16 cellular contexts compared by ENCODE assay signal in genomic region chr15:81317642-81318017, GRCh38. TPM values are rescaled to one million over a fixed set of nuclear protein-coding genes. Genes with fewer than 3 reads are reported as not detected.
A peak's percentile ranks its signal among the peaks of the same experiment; 100 is the strongest.
DNase-seq lines count a peak whose midpoint lies in the region; ATAC-seq and TF ChIP-seq lines count a peak whose summit lies in the region.
"Had no signal": no experiment of that assay in that cellular context is flagged by ENCODE, and none has a peak within 500 bp of the region (broad histone marks: within the 10 kb centered on the region; RNA-seq: fewer than 3 reads in every experiment).

No MANE protein-coding gene starts in this region.

- H3K9ac ChIP-seq in OCI-LY1 (ENCODE audit: low read length), result no peak overlapping the region; the same call in 1 of the 2 replicates

- no peaks in the 10 kb centered on the region for H3K9me3 ChIP-seq in OCI-LY1 (ENCODE audit: low read length)

- H3K4me2 ChIP-seq in OCI-LY1 (ENCODE audit: low read length), result no peak overlapping the region

- TF ChIP-seq CTCF in OCI-LY1 (IDR thresholded peaks at IDR 0.05; ENCODE audit: low read length) (no peak), mesothelial cell of epicardium (IDR thresholded peaks at IDR 0.05; ENCODE audit: unreplicated experiment) (no peak)

- H3K27me3 ChIP-seq in OCI-LY1 (ENCODE audit: insufficient read depth, low read length), result no peaks in the 10 kb centered on the region

- H3F3A ChIP-seq in OCI-LY1 (ENCODE audit: insufficient read depth, low read length), result no peaks in the 10 kb centered on the region

- H4K20me1 ChIP-seq in OCI-LY1 (ENCODE audit: insufficient read depth, low read length), result no peaks in the 10 kb centered on the region

- H3K9me3 Mint-ChIP-seq in activated naive CD4-positive, alpha-beta T cell treated with anti-CD3 and anti-CD28 coated beads, Interleukin-2, amount 10 ng/mL, durations not matched to agents 7 days and 5 days, result no peaks in the 10 kb centered on the region
- H3K9me3 Mint-ChIP-seq in effector memory CD8-positive, alpha-beta T cell, result no peaks in the 10 kb centered on the region
- H3K9me3 Mint-ChIP-seq in stimulated activated memory B cell treated with anti-CD40 and anti-IgM and Interleukin-4, amounts not matched to agents 10 μg/mL and 1 μg/mL and 100 μg/mL, for 72 hours, result no peaks in the 10 kb centered on the region
- H3K9me3 Mint-ChIP-seq in mesothelial cell of epicardium, result no peaks in the 10 kb centered on the region

- CTCF ChIA-PET in activated naive CD4-positive, alpha-beta T cell treated with anti-CD3 and anti-CD28 coated beads, Interleukin-2, amount 10 ng/mL, durations not matched to agents 7 days and 5 days (lab: Charles Lee), result interaction anchor here (0.7 to 1.3 kb wide), 2 partner anchors 42 to 43 kb away, joined by 3 to 4 read pairs; no protein-coding TSS in a partner anchor

- no peaks in the 10 kb centered on the region for H3K79me2 ChIP-seq in OCI-LY1 (ENCODE audit: insufficient read depth, low read length)

- peaks cover 19% of the 10 kb centered on the region for H3K4me1 ChIP-seq in OCI-LY1 (ENCODE audit: insufficient read depth, low read length, severe bottlenecking)

- no peak overlapping the region for H3K4me3 ChIP-seq in OCI-LY1 (ENCODE audit: low read depth, low read length, poor library complexity, severe bottlenecking)
- H3K4me3 ChIP-seq: SK-N-MC had no signal

- no peaks in the 10 kb centered on the region for H3K27me3 Mint-ChIP-seq in activated naive CD4-positive, alpha-beta T cell treated with anti-CD3 and anti-CD28 coated beads, Interleukin-2, amount 10 ng/mL, durations not matched to agents 7 days and 5 days
- no peaks in the 10 kb centered on the region for H3K27me3 Mint-ChIP-seq in effector memory CD8-positive, alpha-beta T cell
- no peaks in the 10 kb centered on the region for H3K27me3 Mint-ChIP-seq in stimulated activated memory B cell treated with anti-CD40 and anti-IgM and Interleukin-4, amounts not matched to agents 10 μg/mL and 1 μg/mL and 100 μg/mL, for 72 hours
- no peaks in the 10 kb centered on the region for H3K27me3 Mint-ChIP-seq in mesothelial cell of epicardium (ENCODE audit: low read depth)

- H3K4me1 Mint-ChIP-seq in activated naive CD4-positive, alpha-beta T cell treated with anti-CD3 and anti-CD28 coated beads, Interleukin-2, amount 10 ng/mL, durations not matched to agents 7 days and 5 days, result peaks cover 28% of the 10 kb centered on the region
- peaks cover 27 to 29% of the 10 kb centered on the region in 2 donors for H3K4me1 Mint-ChIP-seq in effector memory CD8-positive, alpha-beta T cell (ENCODE audit: low read depth in 2 of 2)
- peaks cover 76% of the 10 kb centered on the region for H3K4me1 Mint-ChIP-seq in stimulated activated memory B cell treated with anti-CD40 and anti-IgM and Interleukin-4, amounts not matched to agents 10 μg/mL and 1 μg/mL and 100 μg/mL, for 72 hours
- H3K4me1 Mint-ChIP-seq in mesothelial cell of epicardium, result peaks cover 3% of the 10 kb centered on the region

- H3K27ac Mint-ChIP-seq in activated naive CD4-positive, alpha-beta T cell treated with anti-CD3 and anti-CD28 coated beads, Interleukin-2, amount 10 ng/mL, durations not matched to agents 7 days and 5 days, result peak overlapping the region; percentile 37
- peak overlapping the region; percentile 29 to 60 for H3K27ac Mint-ChIP-seq in effector memory CD8-positive, alpha-beta T cell
- peak overlapping the region; percentile 81 for H3K27ac Mint-ChIP-seq in stimulated activated memory B cell treated with anti-CD40 and anti-IgM and Interleukin-4, amounts not matched to agents 10 μg/mL and 1 μg/mL and 100 μg/mL, for 72 hours
- H3K27ac Mint-ChIP-seq in mesothelial cell of epicardium, result no peak overlapping the region

- H3K27ac ChIP-seq in OCI-LY1 (ENCODE audit: low read depth, low read length, poor library complexity, severe bottlenecking), result peak overlapping the region; percentile 52
- H3K27ac ChIP-seq: SK-N-MC had no signal

- no peak for ATAC-seq in effector memory CD8-positive, alpha-beta T cell (replicated peaks)
- no peak for ATAC-seq in stimulated activated memory B cell treated with anti-CD40 and anti-IgM and Interleukin-4, amounts not matched to agents 10 μg/mL and 1 μg/mL and 100 μg/mL, for 72 hours
- no peak for ATAC-seq in GM18867 (IDR thresholded peaks at IDR 0.05; ENCODE audit: unreplicated experiment)
- ATAC-seq in GM21825 (IDR thresholded peaks at IDR 0.05; ENCODE audit: unreplicated experiment), result no peak
- ATAC-seq: PC-3 had no signal

- no peak overlapping the region for H2AFZ ChIP-seq in OCI-LY1 (ENCODE audit: low read length)

- peaks cover 32% of the 10 kb centered on the region for H3K36me3 ChIP-seq in OCI-LY1 (ENCODE audit: insufficient read depth, low read length)

- H3K4me3 Mint-ChIP-seq in activated naive CD4-positive, alpha-beta T cell treated with anti-CD3 and anti-CD28 coated beads, Interleukin-2, amount 10 ng/mL, durations not matched to agents 7 days and 5 days, result no peak overlapping the region
- H3K4me3 Mint-ChIP-seq in effector memory CD8-positive, alpha-beta T cell, result no peak overlapping the region
- peak overlapping the region; percentile 34 for H3K4me3 Mint-ChIP-seq in stimulated activated memory B cell treated with anti-CD40 and anti-IgM and Interleukin-4, amounts not matched to agents 10 μg/mL and 1 μg/mL and 100 μg/mL, for 72 hours
- no peak overlapping the region for H3K4me3 Mint-ChIP-seq in mesothelial cell of epicardium
- H3K4me3 Mint-ChIP-seq: CD14-positive monocyte had no signal

- no peaks in the 10 kb centered on the region for H3K9me2 ChIP-seq in OCI-LY1 (ENCODE audit: low read depth, low read length)

- H3K36me3 Mint-ChIP-seq in activated naive CD4-positive, alpha-beta T cell treated with anti-CD3 and anti-CD28 coated beads, Interleukin-2, amount 10 ng/mL, durations not matched to agents 7 days and 5 days, result peaks cover 49% of the 10 kb centered on the region
- H3K36me3 Mint-ChIP-seq in effector memory CD8-positive, alpha-beta T cell (ENCODE audit: insufficient read depth), result peaks cover 14% of the 10 kb centered on the region
- H3K36me3 Mint-ChIP-seq in stimulated activated memory B cell treated with anti-CD40 and anti-IgM and Interleukin-4, amounts not matched to agents 10 μg/mL and 1 μg/mL and 100 μg/mL, for 72 hours, result peaks cover 46% of the 10 kb centered on the region
- peaks cover 10% of the 10 kb centered on the region for H3K36me3 Mint-ChIP-seq in mesothelial cell of epicardium

- no peak for DNase-seq in activated naive CD4-positive, alpha-beta T cell treated with anti-CD3 and anti-CD28 coated beads, Interleukin-2, amount 10 ng/mL, durations not matched to agents 7 days and 5 days
- no peak for DNase-seq in activated naive CD4-positive, alpha-beta T cell treated with Interleukin-2 at 50 U/mL for 16 hours
- DNase-seq in effector memory CD8-positive, alpha-beta T cell, result no peak
- no peak for DNase-seq in mesothelial cell of epicardium (ENCODE audit: low spot score in 2 of 2, unreplicated experiment in 2 of 2)
- DNase-seq: HCEC 1CT, NCI-H1436, NCI-H2081, NCI-H524, PC-3 had no signal

RNA-seq across cellular contexts. Expression of gene STARD5, which starts 6.3 kb away (rescaled TPM):
- total RNA-seq in mesothelial cell of epicardium, result 5.4 to 5.9 TPM (median 5.8 TPM) in 3 replicates

RNA-seq across cellular contexts. Expression of gene TMC3, which starts 56.4 kb away (rescaled TPM):
- total RNA-seq in mesothelial cell of epicardium, result 0.04 to 0.05 TPM in 2 of 3 replicates, not detected in the other
- total RNA-seq: HT-29, PC-3 had no signal
